1 cellular context compared by ENCODE assay signal in genomic region chr20:3606021-3606420, GRCh38.
TF ChIP-seq lines count a peak whose summit lies in the region.

No MANE protein-coding gene starts in this region.

TF ChIP-seq in WTC11, 78 proteins besides CTCF, POLR2A, EP300 and RAD21 (continued from another document):
- no peak for TF ChIP-seq E2F4 (CRISPR knock-in tag; IDR thresholded peaks at IDR 0.05; ENCODE audit: borderline replicate concordance, low read depth)
- no peak for TF ChIP-seq AFF4 (CRISPR knock-in tag; IDR thresholded peaks at IDR 0.05; ENCODE audit: borderline replicate concordance)
- no peak for TF ChIP-seq ZNF425 (CRISPR knock-in tag; conservative IDR thresholded peaks at IDR 0.05)
- no peak for TF ChIP-seq ELF4 (CRISPR knock-in tag; IDR thresholded peaks at IDR 0.05; ENCODE audit: low read depth)
- no peak for TF ChIP-seq JAZF1 (CRISPR knock-in tag; IDR thresholded peaks at IDR 0.05)
- TF ChIP-seq SOX15 (CRISPR knock-in tag; IDR thresholded peaks at IDR 0.05) = no peak
- TF ChIP-seq ZNF219 (CRISPR knock-in tag; IDR thresholded peaks at IDR 0.05; ENCODE audit: borderline replicate concordance) = no peak
- no peak for TF ChIP-seq ZNF423 (CRISPR knock-in tag; IDR thresholded peaks at IDR 0.05)
- no peak for TF ChIP-seq ZNF317 (CRISPR knock-in tag; IDR thresholded peaks at IDR 0.05; ENCODE audit: borderline replicate concordance, low read depth)
- TF ChIP-seq MXD4 (CRISPR knock-in tag; IDR thresholded peaks at IDR 0.05; ENCODE audit: borderline replicate concordance) = no peak
- no peak for TF ChIP-seq ATF1 (CRISPR knock-in tag; IDR thresholded peaks at IDR 0.05)
